Comparison of ENCODE assay signal across 1 cellular context in genomic region chr7:116395125-116395791, GRCh38.
TF ChIP-seq lines count a peak whose summit lies in the region.

No MANE protein-coding gene starts in this region.

TF ChIP-seq in H1, 55 proteins besides CTCF, POLR2A, EP300 and RAD21 (continued from another document):
- no peak for TF ChIP-seq NANOG (IDR thresholded peaks at IDR 0.05; ENCODE audit: insufficient read depth, low read depth, low read length, poor library complexity, severe bottlenecking)
- no peak for TF ChIP-seq CTBP2 (IDR thresholded peaks at IDR 0.05; ENCODE audit: borderline replicate concordance, insufficient read depth, insufficient read length, low read length)
- TF ChIP-seq ATF3 (IDR thresholded peaks at IDR 0.05; ENCODE audit: insufficient read depth, low read depth, low read length): no peak
- no peak for TF ChIP-seq ASH2L (IDR thresholded peaks at IDR 0.05; ENCODE audit: low read length)
- TF ChIP-seq CHD1 (IDR thresholded peaks at IDR 0.05; ENCODE audit: low read depth, low read length): no peak
- no peak for TF ChIP-seq KDM5A (IDR thresholded peaks at IDR 0.05; ENCODE audit: low read length)
- TF ChIP-seq CBX5 (IDR thresholded peaks at IDR 0.05; ENCODE audit: low read depth, low read length): no peak
- TF ChIP-seq CHD7 (IDR thresholded peaks at IDR 0.05; ENCODE audit: insufficient replicate concordance, low read length): no peak
- no peak for TF ChIP-seq SP2 (IDR thresholded peaks at IDR 0.05; ENCODE audit: low read length)
- TF ChIP-seq EZH2 (IDR thresholded peaks at IDR 0.05; ENCODE audit: low read depth, low read length, severe bottlenecking): no peak
- no peak for TF ChIP-seq RXRA (IDR thresholded peaks at IDR 0.05; ENCODE audit: insufficient read depth, low read depth, low read length)
- TF ChIP-seq E2F6 (IDR thresholded peaks at IDR 0.05): no peak
- no peak for TF ChIP-seq CREB1 (IDR thresholded peaks at IDR 0.05)
- no peak for TF ChIP-seq CEBPB (IDR thresholded peaks at IDR 0.05; ENCODE audit: low read depth, low read length)
- TF ChIP-seq BRCA1 (IDR thresholded peaks at IDR 0.05; ENCODE audit: low read depth, low read length): no peak
